Comparison of ENCODE assay signal across 2 cellular contexts in the genomic region with DNA sequence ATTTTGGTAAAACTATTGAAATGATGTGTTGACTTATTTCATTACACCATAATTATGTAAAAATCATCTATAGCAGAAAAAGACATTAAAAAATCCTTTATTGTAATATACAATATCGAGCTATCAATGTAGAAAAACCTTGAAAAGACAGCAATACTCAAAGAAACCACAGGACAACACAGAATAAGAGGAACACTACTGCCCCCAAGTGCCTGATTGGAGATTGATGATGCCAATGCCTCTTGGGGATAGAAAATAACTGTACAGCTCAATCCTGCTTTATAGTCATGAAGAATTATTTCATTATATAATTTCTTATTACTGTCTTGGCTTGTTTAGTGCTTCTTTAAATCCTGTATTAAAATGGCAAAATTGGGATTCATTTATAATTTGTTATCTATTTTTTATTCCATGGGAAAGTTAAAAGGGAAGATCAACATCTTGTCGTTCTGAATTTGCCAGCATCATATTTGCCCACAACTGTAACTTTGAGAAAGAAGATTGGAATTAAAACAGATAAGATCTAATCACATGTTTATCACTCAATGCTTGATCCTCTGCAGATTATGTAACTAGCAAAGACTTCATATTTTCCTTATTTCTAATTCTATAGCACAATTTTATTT.
TF ChIP-seq lines count a peak whose summit lies in the region.

No MANE protein-coding gene starts in this region.

TF ChIP-seq in GM12891, 5 proteins besides CTCF, POLR2A, EP300 and RAD21 (continued from another document):
- TF ChIP-seq PAX5 (IDR thresholded peaks at IDR 0.05; ENCODE audit: insufficient read depth, low read length, severe bottlenecking) (no peak), POLR2AphosphoS5 (IDR thresholded peaks at IDR 0.05; ENCODE audit: low read depth, low read length) (no peak), POU2F2 (IDR thresholded peaks at IDR 0.05; ENCODE audit: low read depth, low read length) (no peak)
TF ChIP-seq in GM12891: peak in this region for 0.

TF ChIP-seq in H1, 55 proteins besides CTCF, POLR2A, EP300 and RAD21 (continued from another document):
- TF ChIP-seq KDM1A (IDR thresholded peaks at IDR 0.05; ENCODE audit: borderline replicate concordance, low read length) (no peak), YY1 (IDR thresholded peaks at IDR 0.05; ENCODE audit: low read depth, low read length) (no peak), KDM4A (IDR thresholded peaks at IDR 0.05; ENCODE audit: low read depth, low read length, severe bottlenecking) (no peak), POU5F1 (IDR thresholded peaks at IDR 0.05; ENCODE audit: low read depth, low read length) (no peak), TEAD4 (IDR thresholded peaks at IDR 0.05; ENCODE audit: low read depth, low read length) (no peak), JUN (IDR thresholded peaks at IDR 0.05; ENCODE audit: low read depth, low read length) (no peak), RXRA (IDR thresholded peaks at IDR 0.05; ENCODE audit: insufficient read depth, low read depth, low read length) (no peak), RFX5 (IDR thresholded peaks at IDR 0.05; ENCODE audit: borderline replicate concordance, low read depth, low read length) (no peak), CHD1 (IDR thresholded peaks at IDR 0.05; ENCODE audit: low read depth, low read length) (no peak), BRCA1 (IDR thresholded peaks at IDR 0.05; ENCODE audit: low read depth, low read length) (no peak), GTF2F1 (IDR thresholded peaks at IDR 0.05; ENCODE audit: borderline replicate concordance, low read depth, low read length) (no peak)
- TF ChIP-seq, protein P1, sequence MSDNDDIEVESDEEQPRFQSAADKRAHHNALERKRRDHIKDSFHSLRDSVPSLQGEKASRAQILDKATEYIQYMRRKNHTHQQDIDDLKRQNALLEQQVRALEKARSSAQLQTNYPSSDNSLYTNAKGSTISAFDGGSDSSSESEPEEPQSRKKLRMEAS (IDR thresholded peaks at IDR 0.05) = no peak
- TF ChIP-seq, protein P2, sequence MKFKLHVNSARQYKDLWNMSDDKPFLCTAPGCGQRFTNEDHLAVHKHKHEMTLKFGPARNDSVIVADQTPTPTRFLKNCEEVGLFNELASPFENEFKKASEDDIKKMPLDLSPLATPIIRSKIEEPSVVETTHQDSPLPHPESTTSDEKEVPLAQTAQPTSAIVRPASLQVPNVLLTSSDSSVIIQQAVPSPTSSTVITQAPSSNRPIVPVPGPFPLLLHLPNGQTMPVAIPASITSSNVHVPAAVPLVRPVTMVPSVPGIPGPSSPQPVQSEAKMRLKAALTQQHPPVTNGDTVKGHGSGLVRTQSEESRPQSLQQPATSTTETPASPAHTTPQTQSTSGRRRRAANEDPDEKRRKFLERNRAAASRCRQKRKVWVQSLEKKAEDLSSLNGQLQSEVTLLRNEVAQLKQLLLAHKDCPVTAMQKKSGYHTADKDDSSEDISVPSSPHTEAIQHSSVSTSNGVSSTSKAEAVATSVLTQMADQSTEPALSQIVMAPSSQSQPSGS (IDR thresholded peaks at IDR 0.05; ENCODE audit: low read length) = no peak
